In genomic region chr3:133910422-133910821, GRCh38 we compare ENCODE assay signal across 20 cellular contexts. TPM values are rescaled to one million over a fixed set of nuclear protein-coding genes. Genes with fewer than 3 reads are reported as not detected.
DNase-seq lines count a peak whose midpoint lies in the region; ATAC-seq and TF ChIP-seq lines count a peak whose summit lies in the region.
"Had no signal": no experiment of that assay in that cellular context is flagged by ENCODE, and none has a peak within 500 bp of the region (broad histone marks: within the 10 kb centered on the region; RNA-seq: fewer than 3 reads in every experiment).

No MANE protein-coding gene starts in this region.

- H3K9me2 ChIP-seq in Loucy (replicated peaks; ENCODE audit: low read depth, low read length): no peaks in the 10 kb centered on the region

- no peaks in the 10 kb centered on the region for H3K79me2 ChIP-seq in Loucy (ENCODE audit: insufficient read depth, low read length)
- no peaks in the 10 kb centered on the region for H3K79me2 ChIP-seq in osteoblast (ENCODE audit: insufficient read depth, low read length)

- H3K27me3 ChIP-seq in Loucy (ENCODE audit: insufficient read depth, low read length, poor library complexity, severe bottlenecking) (no peaks in the 10 kb centered on the region), osteoblast (ENCODE audit: insufficient read depth, low read length) (peaks cover 18% of the 10 kb centered on the region)
- H3K27me3 ChIP-seq: right atrium auricular region had no signal

- H3K4me2 ChIP-seq in Loucy (ENCODE audit: low read depth, low read length, poor library complexity, severe bottlenecking) (no peak overlapping the region), osteoblast (ENCODE audit: insufficient read depth, low read length) (no peak overlapping the region)
- H3K4me2 ChIP-seq: KMS-11 had no signal

- H2AFZ ChIP-seq in Loucy (ENCODE audit: low read length) (no peak overlapping the region), osteoblast (ENCODE audit: low read length) (no peak overlapping the region)

- TF ChIP-seq CTCF in Loucy (conservative IDR thresholded peaks at IDR 0.05; ENCODE audit: low read length): peak; percentile 40
- peak; percentile 51 for TF ChIP-seq CTCF in choroid plexus epithelial cell (conservative IDR thresholded peaks at IDR 0.05; ENCODE audit: low read depth, low read length)
- TF ChIP-seq CTCF in osteoblast (IDR thresholded peaks at IDR 0.05; ENCODE audit: extremely low read depth, low read depth, low read length): peak; percentile 29

- H4K20me1 ChIP-seq in Loucy (ENCODE audit: insufficient read depth, low read length, poor library complexity, severe bottlenecking) (no peaks in the 10 kb centered on the region), osteoblast (ENCODE audit: insufficient read depth, low read length) (no peaks in the 10 kb centered on the region)

- H3K9me3 ChIP-seq in Loucy (ENCODE audit: insufficient read depth, low read depth, low read length): no peaks in the 10 kb centered on the region
- H3K9me3 ChIP-seq in osteoblast (ENCODE audit: low read depth, low read length): no peaks in the 10 kb centered on the region
- H3K9me3 ChIP-seq: left ventricle myocardium inferior, right atrium auricular region, tibial artery had no signal

- H3F3A ChIP-seq in Loucy (ENCODE audit: low read depth): no peaks in the 10 kb centered on the region

- H3K4me1 ChIP-seq in Loucy (ENCODE audit: insufficient read depth, low read length, poor library complexity, severe bottlenecking) (no peaks in the 10 kb centered on the region), osteoblast (ENCODE audit: insufficient read depth, low read length) (no peaks in the 10 kb centered on the region)
- H3K4me1 ChIP-seq: left ventricle myocardium inferior, right atrium auricular region, tibial artery had no signal

- no peak overlapping the region for H3K4me3 ChIP-seq in Loucy (ENCODE audit: low read length, poor library complexity, severe bottlenecking)
- H3K4me3 ChIP-seq in choroid plexus epithelial cell (ENCODE audit: low read depth, low read length): no peak overlapping the region
- H3K4me3 ChIP-seq in osteoblast (ENCODE audit: insufficient read depth, low read length): no peak overlapping the region
- H3K4me3 ChIP-seq: left ventricle myocardium inferior, right atrium auricular region, tibial artery had no signal

- no peak overlapping the region for H3K9ac ChIP-seq in Loucy (ENCODE audit: low read depth, low read length, poor library complexity, severe bottlenecking)
- H3K9ac ChIP-seq: KMS-11 had no signal

- H3K27ac ChIP-seq in osteoblast (ENCODE audit: low read depth, low read length): no peak overlapping the region
- H3K27ac ChIP-seq: KMS-11, left ventricle myocardium inferior, right atrium auricular region, tibial artery had no signal

- H3K36me3 ChIP-seq in Loucy (ENCODE audit: insufficient read depth, low read length): no peaks in the 10 kb centered on the region
- no peaks in the 10 kb centered on the region for H3K36me3 ChIP-seq in osteoblast (ENCODE audit: insufficient read depth, low read length)
- H3K36me3 ChIP-seq: left ventricle myocardium inferior, right atrium auricular region, tibial artery had no signal

- ATAC-seq in GM19463 (IDR thresholded peaks at IDR 0.05; ENCODE audit: unreplicated experiment) (no peak), HG03280 (IDR thresholded peaks at IDR 0.05; ENCODE audit: unreplicated experiment) (no peak)

- in situ Hi-C loops in G401 (cut with HindIII; ENCODE audit: low sequenced_read_pairs): no loop called here

- DNase-seq in G401 (ENCODE audit: low spot score) (peak; percentile 30), choroid plexus epithelial cell (ENCODE audit: low read depth) (peak; percentile 22), osteoblast (ENCODE audit: insufficient read length, low spot score, missing footprints) (no peak)
- DNase-seq in effector CD4-positive, alpha-beta T cell: no peak
- DNase-seq: activated CD4-positive, alpha-beta T cell treated with anti-CD3 and anti-CD28 coated beads, Interleukin-2, amount 50 U/mL, for 1 hour; activated naive CD8-positive, alpha-beta T cell treated with anti-CD3 and anti-CD28 coated beads for 36 hours; activated T-cell treated with anti-CD3 and anti-CD28 coated beads, Interleukin-2, amount 50 U/mL, for 24 hours; erythroblast; left ventricle myocardium inferior; naive B cell; NCI-H187 treated with DMSO at 0.1 percent for 48 hours; NCI-H526 treated with DMSO at 0.1 percent for 48 hours; stimulated activated CD4-positive, alpha-beta T cell treated with anti-CD3 and anti-CD28 coated beads, Interleukin-4, amount 100 ng/mL, for 1 hour; T-helper 2 cell; tibial artery had no signal

RNA-seq across cellular contexts. Expression of gene RAB6B, which starts 14.7 kb away (rescaled TPM):
- 2.5 and 4.3 TPM in 2 replicates for total RNA-seq in G401 (2014; rRNA removed; shearing (Covaris generic))
- 0.59 and 0.72 TPM in 2 replicates for total RNA-seq in osteoblast

Comparison
In these comparisons a context has a peak if more than half of its experiments do, and no peak if none do; other contexts are left out.
1. DNase-seq: peak in G401 (single experiment) and choroid plexus epithelial cell (single experiment); none in osteoblast (single experiment) and effector CD4-positive, alpha-beta T cell (single experiment).
2. Peak in every context shown above with its lines, with median percentiles within 50 percentile points of each other: CTCF ChIP-seq.